ENCODE assay signal across 8 cellular contexts in the genomic region with DNA sequence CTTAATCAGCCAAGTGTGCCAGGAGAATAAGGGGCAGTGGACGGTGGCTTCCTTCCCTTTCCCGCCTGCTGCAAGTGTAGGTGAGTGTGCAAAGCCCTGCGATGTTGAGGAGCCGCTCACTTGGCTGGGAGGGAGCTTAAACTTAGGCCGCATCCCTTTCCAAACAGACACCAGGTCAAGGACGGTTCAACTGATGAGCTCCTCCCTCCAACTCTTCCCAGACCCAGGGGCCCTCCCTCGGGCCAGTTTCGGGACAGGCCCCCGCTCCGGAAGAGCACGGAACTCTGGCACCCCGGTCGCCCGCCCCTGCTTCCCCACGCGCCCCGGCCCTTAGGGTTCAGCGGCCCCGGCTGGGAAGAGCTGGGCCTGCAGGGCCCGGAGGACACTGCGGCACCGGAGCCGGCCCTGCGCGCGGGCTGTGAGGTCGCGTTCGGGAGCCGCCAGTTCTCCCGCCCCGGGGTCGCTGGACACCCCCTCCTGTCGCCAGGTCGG. TPM values are rescaled to one million over a fixed set of nuclear protein-coding genes. Genes with fewer than 3 reads are reported as not detected.
A peak's percentile ranks its signal among the peaks of the same experiment; 100 is the strongest.
DNase-seq lines count a peak whose midpoint lies in the region; ATAC-seq and TF ChIP-seq lines count a peak whose summit lies in the region.

No MANE protein-coding gene starts in this region.

- no peaks in the 10 kb centered on the region for H3K9me3 ChIP-seq in HCT116 (ENCODE audit: control insufficient read depth in 1 of 2, insufficient read depth in 1 of 2, low read depth in 1 of 2, low read length in 2 of 2)

- RAD21 ChIA-PET in HCT116 (lab: Charles Lee; ENCODE audit: low non-redundant PET in 1 of 2, low total read pairs in 2 of 2, uncharacterized antibody in 2 of 2, unreplicated experiment in 2 of 2): no interaction called here

- H3K27me3 ChIP-seq in HCT116 (ENCODE audit: insufficient read depth, low read length): no peaks in the 10 kb centered on the region

- TF ChIP-seq RAD21 in HCT116 (IDR thresholded peaks at IDR 0.05; ENCODE audit: low read depth): no peak

- peaks cover 21 to 39% of the 10 kb centered on the region in 2 experiments; a peak in 3 of 4 replicates for H3K36me3 ChIP-seq in HCT116 (ENCODE audit: control insufficient read depth in 1 of 2, insufficient read depth in 2 of 2, low read length in 2 of 2)

- intact Hi-C loops in HCT116 (cut with micrococcal nuclease): loop anchor here (1.0 kb wide), 1 partner anchor 82 kb away; no protein-coding TSS in a partner anchor

- DNase-seq in NCI-H345 (lab: John Stamatoyannopoulos, UW) (peak; percentile 34), NCI-H345 treated with DMSO at 0.1 percent for 48 hours (lab: John Stamatoyannopoulos, UW; ENCODE audit: unreplicated experiment) (no peak), HCT116 (ENCODE audit: low read depth, low spot score) (no peak), MV-4-11 (lab: John Stamatoyannopoulos, UW) (peak; percentile 15), astrocyte of the hippocampus (ENCODE audit: low read depth, low spot score) (peak; percentile 41), iPS-NIHi7 (ENCODE audit: extremely low spot score) (peak; percentile 35), COR-L47 (lab: John Stamatoyannopoulos, UW) (no peak)
- DNase-seq in stimulated activated CD4-positive, alpha-beta T cell treated with anti-CD3 and anti-CD28 coated beads, Interleukin-1b, Interleukin-23, amount 100 ng/mL, for 48 hours: peak; percentile 26

- H3K4me2 ChIP-seq in HCT116 (ENCODE audit: low read length): peak overlapping the region; percentile 87

- no TSS peak for BruUV-seq in HCT116 (replicated peaks; lab: Mats Ljungman, UMichigan)

- POLR2A ChIA-PET in HCT116 (lab: Charles Lee): interaction anchor here (0.7 kb wide), 1 partner anchor 85 kb away, joined by 3 read pairs; no protein-coding TSS in a partner anchor

- CTCF ChIA-PET in HCT116 (lab: Charles Lee): no interaction called here

- peaks cover 71% of the 10 kb centered on the region for H3K79me2 ChIP-seq in HCT116 (ENCODE audit: insufficient read depth, low read length)

- TF ChIP-seq CTCF in HCT116 (IDR thresholded peaks at IDR 0.05 in 2 of 3, conservative IDR thresholded peaks at IDR 0.05 in 1 of 3; ENCODE audit: borderline replicate concordance in 1 of 3, insufficient read depth in 1 of 3, low read depth in 2 of 3, low read length in 2 of 3): no peak

- ATAC-seq in HCT116: no peak; the same call in 1 of the 2 replicates

- H3K4me1 ChIP-seq in HCT116 (ENCODE audit: control insufficient read depth in 1 of 2, insufficient read depth in 2 of 2, low read length in 2 of 2): peaks cover 4 to 30% of the 10 kb centered on the region in 2 experiments; a peak in 3 of 4 replicates

- H4K20me1 ChIP-seq in HCT116 (ENCODE audit: insufficient read depth): no peaks in the 10 kb centered on the region

- H2AFZ ChIP-seq in HCT116 (ENCODE audit: low read depth, low read length, poor library complexity, severe bottlenecking): no peak overlapping the region

- peak overlapping the region; percentile 96 for H3K27ac ChIP-seq in HCT116 (ENCODE audit: low read depth, low read length)

- peak overlapping the region; percentile 87 for H3K9ac ChIP-seq in HCT116 (ENCODE audit: low read length)

- TF ChIP-seq POLR2A in HCT116 (IDR thresholded peaks at IDR 0.05; ENCODE audit: borderline replicate concordance, extremely low read depth, insufficient read depth, insufficient read length): no peak

- H3K9me2 ChIP-seq in HCT116 (ENCODE audit: insufficient read depth): no peaks in the 10 kb centered on the region

- peak overlapping the region; percentile 78 to 93 for H3K4me3 ChIP-seq in HCT116 (replicated peaks in 1 of 2; ENCODE audit: low read depth in 1 of 2, low read length in 2 of 2)

TF ChIP-seq in HCT116, 20 proteins besides CTCF, POLR2A, EP300 and RAD21:
- TF ChIP-seq ZFX (IDR thresholded peaks at IDR 0.05): peak; percentile 87
- TF ChIP-seq, protein P1, sequence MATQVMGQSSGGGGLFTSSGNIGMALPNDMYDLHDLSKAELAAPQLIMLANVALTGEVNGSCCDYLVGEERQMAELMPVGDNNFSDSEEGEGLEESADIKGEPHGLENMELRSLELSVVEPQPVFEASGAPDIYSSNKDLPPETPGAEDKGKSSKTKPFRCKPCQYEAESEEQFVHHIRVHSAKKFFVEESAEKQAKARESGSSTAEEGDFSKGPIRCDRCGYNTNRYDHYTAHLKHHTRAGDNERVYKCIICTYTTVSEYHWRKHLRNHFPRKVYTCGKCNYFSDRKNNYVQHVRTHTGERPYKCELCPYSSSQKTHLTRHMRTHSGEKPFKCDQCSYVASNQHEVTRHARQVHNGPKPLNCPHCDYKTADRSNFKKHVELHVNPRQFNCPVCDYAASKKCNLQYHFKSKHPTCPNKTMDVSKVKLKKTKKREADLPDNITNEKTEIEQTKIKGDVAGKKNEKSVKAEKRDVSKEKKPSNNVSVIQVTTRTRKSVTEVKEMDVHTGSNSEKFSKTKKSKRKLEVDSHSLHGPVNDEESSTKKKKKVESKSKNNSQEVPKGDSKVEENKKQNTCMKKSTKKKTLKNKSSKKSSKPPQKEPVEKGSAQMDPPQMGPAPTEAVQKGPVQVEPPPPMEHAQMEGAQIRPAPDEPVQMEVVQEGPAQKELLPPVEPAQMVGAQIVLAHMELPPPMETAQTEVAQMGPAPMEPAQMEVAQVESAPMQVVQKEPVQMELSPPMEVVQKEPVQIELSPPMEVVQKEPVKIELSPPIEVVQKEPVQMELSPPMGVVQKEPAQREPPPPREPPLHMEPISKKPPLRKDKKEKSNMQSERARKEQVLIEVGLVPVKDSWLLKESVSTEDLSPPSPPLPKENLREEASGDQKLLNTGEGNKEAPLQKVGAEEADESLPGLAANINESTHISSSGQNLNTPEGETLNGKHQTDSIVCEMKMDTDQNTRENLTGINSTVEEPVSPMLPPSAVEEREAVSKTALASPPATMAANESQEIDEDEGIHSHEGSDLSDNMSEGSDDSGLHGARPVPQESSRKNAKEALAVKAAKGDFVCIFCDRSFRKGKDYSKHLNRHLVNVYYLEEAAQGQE (IDR thresholded peaks at IDR 0.05; ENCODE audit: low read depth): no peak
- TF ChIP-seq POLR2AphosphoS5 (IDR thresholded peaks at IDR 0.05; ENCODE audit: low read depth, low read length): no peak
- no peak for TF ChIP-seq EGR1 (IDR thresholded peaks at IDR 0.05; ENCODE audit: low read depth)
- TF ChIP-seq SIN3A (IDR thresholded peaks at IDR 0.05; ENCODE audit: low read depth): no peak
TF ChIP-seq in HCT116: peak in this region for 1.

RNA-seq across cellular contexts. Expression of a gene that starts 0.5 kb away (rescaled TPM):
- total RNA-seq in HCT116 (2021; ENCODE audit: unreplicated experiment): 71.9 TPM
- polyA plus RNA-seq in HCT116 (2012): 53.4 and 65.0 TPM in 2 replicates

RNA-seq across cellular contexts. Expression of a gene that starts 2.1 kb away (rescaled TPM):
- 43.8 TPM for total RNA-seq in HCT116 (2021; ENCODE audit: unreplicated experiment)
- 86.6 and 88.6 TPM in 2 replicates for polyA plus RNA-seq in HCT116 (2012)

Comparison
In these comparisons a context has a peak if more than half of its experiments do, and no peak if none do; other contexts are left out.
1. DNase-seq: peak in NCI-H345 (single experiment), MV-4-11 (single experiment), astrocyte of the hippocampus (single experiment), iPS-NIHi7 (single experiment) and stimulated activated CD4-positive, alpha-beta T cell treated with anti-CD3 and anti-CD28 coated beads, Interleukin-1b, Interleukin-23, amount 100 ng/mL, for 48 hours (single experiment); none in NCI-H345 treated with DMSO at 0.1 percent for 48 hours (single experiment), HCT116 (single experiment) and COR-L47 (single experiment).